8 cellular contexts compared by ENCODE assay signal in the genomic region with DNA sequence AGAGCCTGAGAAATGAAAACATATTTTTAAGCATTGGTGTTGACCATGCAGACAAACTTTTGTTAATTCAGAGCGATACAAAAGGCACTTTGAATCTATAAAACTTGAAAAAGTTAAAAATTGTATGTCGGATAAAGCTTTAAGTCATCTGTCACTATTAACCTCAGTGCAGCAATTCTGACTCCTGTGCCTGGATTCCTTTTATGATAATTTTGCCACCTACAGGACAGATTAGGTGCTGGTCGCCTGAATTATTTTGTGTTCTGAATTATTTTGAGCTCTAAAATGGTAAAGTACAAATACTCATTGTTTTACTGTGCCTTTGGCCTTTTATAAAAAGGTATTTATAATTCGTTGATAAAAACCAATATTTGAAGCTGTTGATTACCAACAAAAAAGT. TPM values are rescaled to one million over a fixed set of nuclear protein-coding genes. Genes with fewer than 3 reads are reported as not detected.
DNase-seq lines count a peak whose midpoint lies in the region; ATAC-seq and TF ChIP-seq lines count a peak whose summit lies in the region.

No MANE protein-coding gene starts in this region.

- no peak for TF ChIP-seq POLR2A in heart left ventricle (IDR thresholded peaks at IDR 0.05)

- ATAC-seq in heart left ventricle (no peak), Right ventricle myocardium inferior (no peak)
- peak; percentile 75 for ATAC-seq in effector memory CD8-positive, alpha-beta T cell (replicated peaks)

- H3K27ac ChIP-seq in heart left ventricle (no peak overlapping the region), ascending aorta (no peak overlapping the region)

- no peak overlapping the region for H3K4me3 Mint-ChIP-seq in effector memory CD8-positive, alpha-beta T cell

- DNase-seq in heart left ventricle (no peak), Right ventricle myocardium inferior (ENCODE audit: missing footprints) (no peak), LNCaP clone FGC (ENCODE audit: low read depth) (no peak), putamen (ENCODE audit: low spot score) (peak; percentile 13), ascending aorta (ENCODE audit: low spot score in 2 of 2) (no peak), mucosa of gallbladder (ENCODE audit: low spot score) (no peak)
- DNase-seq in effector memory CD8-positive, alpha-beta T cell = no peak
- DNase-seq in activated CD8-positive, alpha-beta memory T cell treated with anti-CD3 and anti-CD28 coated beads for 24 hours = no peak

- WGBS in heart left ventricle, 4 donors = 62 to 74% (median 69%) methylated on average over 4 of the region's 4 CpGs

- TF ChIP-seq CTCF in heart left ventricle (IDR thresholded peaks at IDR 0.05) (peak in 10 of 12 donors; percentile 13 to 48 (median 28)), LNCaP clone FGC (IDR thresholded peaks at IDR 0.05; ENCODE audit: control insufficient read depth, extremely low read depth, insufficient read depth) (peak; percentile 60), ascending aorta (IDR thresholded peaks at IDR 0.05) (peak in 1 of 3 experiments; percentile 37)

- peaks cover 3 to 12% of the 10 kb centered on the region in 2 donors for H3K4me1 Mint-ChIP-seq in effector memory CD8-positive, alpha-beta T cell (ENCODE audit: low read depth in 2 of 2)

- H3K36me3 ChIP-seq in heart left ventricle = peaks cover 0 to 22% (median 0%) of the 10 kb centered on the region in 9 donors
- H3K36me3 ChIP-seq in ascending aorta = no peaks in the 10 kb centered on the region

- peak overlapping the region in 1 of 2 donors; percentile 44 for H3K27ac Mint-ChIP-seq in effector memory CD8-positive, alpha-beta T cell

- H3K36me3 Mint-ChIP-seq in effector memory CD8-positive, alpha-beta T cell (ENCODE audit: insufficient read depth) = peaks cover 54% of the 10 kb centered on the region

- H3K9me3 Mint-ChIP-seq in effector memory CD8-positive, alpha-beta T cell = no peaks in the 10 kb centered on the region

- no peaks in the 10 kb centered on the region for H3K27me3 Mint-ChIP-seq in effector memory CD8-positive, alpha-beta T cell

- no peak overlapping the region for H3K4me3 ChIP-seq in heart left ventricle
- H3K4me3 ChIP-seq in LNCaP clone FGC (ENCODE audit: low read depth, low read length) = no peak overlapping the region
- H3K4me3 ChIP-seq in ascending aorta = no peak overlapping the region

- no peaks in the 10 kb centered on the region for H3K27me3 ChIP-seq in heart left ventricle
- no peaks in the 10 kb centered on the region for H3K27me3 ChIP-seq in ascending aorta

- H3K4me1 ChIP-seq in heart left ventricle = no peaks in the 10 kb centered on the region
- no peaks in the 10 kb centered on the region for H3K4me1 ChIP-seq in ascending aorta

- H3K9me3 ChIP-seq in heart left ventricle (no peaks in the 10 kb centered on the region), ascending aorta (no peaks in the 10 kb centered on the region)

- intact Hi-C loops in heart left ventricle (cut with DNase I) (loop anchor here in 2 of 10 donors (10.0 kb wide), 1 partner anchor 48 kb away; no protein-coding TSS in a partner anchor), Right ventricle myocardium inferior (cut with DNase I) (no loop called here), ascending aorta (cut with DNase I) (no loop called here)

RNA-seq across cellular contexts. Expression of gene RNF138, which starts 19.4 kb away (rescaled TPM):
- total RNA-seq in heart left ventricle = 10 to 100 TPM in 3 of 9 donors, 1 to 10 TPM in 6; 3.9 to 16.1 (median 9.0) TPM
- 10 to 100 TPM in 1 of 2 donors, 1 to 10 TPM in 1; 2.9 to 11.0 TPM for polyA plus RNA-seq in heart left ventricle
- total RNA-seq in Right ventricle myocardium inferior = 8.0 TPM
- not detected for total RNA-seq in ascending aorta
- 31.2 TPM for total RNA-seq in mucosa of gallbladder

RNA-seq across cellular contexts. Expression of gene RNF125, which starts 53.7 kb away (rescaled TPM):
- total RNA-seq in heart left ventricle (10 to 100 TPM in 1 of 9 donors, 1 to 10 TPM in 8; 1.1 to 12.5 (median 3.8) TPM), Right ventricle myocardium inferior (5.6 TPM), ascending aorta (8.6 TPM), mucosa of gallbladder (6.1 TPM)
- polyA plus RNA-seq in heart left ventricle = 1 to 10 TPM; 2.8 to 3.0 TPM
